In the genomic region with DNA sequence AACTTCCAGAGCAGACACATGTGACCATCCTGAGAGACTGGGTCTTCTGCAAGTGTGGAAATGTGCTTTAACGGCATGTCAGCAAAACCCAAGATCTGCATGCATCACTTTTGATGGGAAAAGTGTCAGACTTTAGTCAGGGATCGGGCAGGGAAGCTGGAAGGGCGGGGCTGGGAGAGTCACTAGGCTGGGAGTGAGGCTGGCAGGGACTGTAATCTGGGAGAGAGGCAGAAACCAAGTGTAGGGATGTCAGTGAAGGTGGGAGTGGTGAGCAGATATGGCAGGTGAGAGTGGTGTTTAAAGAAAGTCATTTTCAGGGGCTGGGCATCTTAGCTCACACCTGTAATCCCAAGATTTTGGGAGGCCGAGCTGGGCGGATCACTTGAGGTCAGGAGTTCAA, we compare ENCODE assay signal across 21 cellular contexts. TPM values are rescaled to one million over a fixed set of nuclear protein-coding genes. Genes with fewer than 3 reads are reported as not detected.
"Had no signal": no experiment of that assay in that cellular context is flagged by ENCODE, and none has a peak within 500 bp of the region (broad histone marks: within the 10 kb centered on the region; RNA-seq: fewer than 3 reads in every experiment).

No MANE protein-coding gene starts in this region.

- H3K4me3 ChIP-seq: gastrocnemius medialis, heart left ventricle, lower lobe of right lung, neural progenitor cell, stomach, testis, upper lobe of right lung had no signal

- ATAC-seq: activated T-cell treated with anti-CD3 and anti-CD28 coated beads, Interleukin-2, amount 50 U/mL, for 72 hours; effector memory CD8-positive, alpha-beta T cell; gastrocnemius medialis; heart left ventricle; lower lobe of right lung; upper lobe of right lung had no signal

- H3K36me3 Mint-ChIP-seq: naive B cell, neural progenitor cell had no signal

- H3K4me1 ChIP-seq: gastrocnemius medialis, neural progenitor cell, parathyroid adenoma, stomach, testis had no signal

- DNase-seq: activated CD4-positive, alpha-beta T cell treated with anti-CD3 and anti-CD28 coated beads, Interleukin-2, amount 10 ng/mL, durations not matched to agents 7 days and 5 days; activated CD8-positive, alpha-beta memory T cell treated with anti-CD3 and anti-CD28 coated beads, Interleukin-2, amount 50 U/mL, for 48 hours; activated T-cell treated with anti-CD3 and anti-CD28 coated beads, Interleukin-2, amount 50 U/mL, for 72 hours; anterior cingulate cortex; brain microvascular endothelial cell; dermis blood vessel endothelial cell; effector memory CD8-positive, alpha-beta T cell; gastrocnemius medialis; heart left ventricle; lower lobe of right lung; midbrain; naive B cell; stimulated activated CD4-positive, alpha-beta T cell treated with anti-CD3 and anti-CD28 coated beads, Interleukin-12 subunit alpha, Interleukin-12 subunit beta, amount 100 ng/mL, for 4 hours; stimulated activated CD4-positive, alpha-beta T cell treated with anti-CD3 and anti-CD28 coated beads, Interleukin-2, amount 100 ng/mL, for 24 hours; stomach; testis; upper lobe of right lung had no signal

- H3K27ac Mint-ChIP-seq: activated CD4-positive, alpha-beta T cell treated with anti-CD3 and anti-CD28 coated beads, Interleukin-2, amount 10 ng/mL, durations not matched to agents 7 days and 5 days; activated T-cell treated with anti-CD3 and anti-CD28 coated beads, Interleukin-2, amount 50 U/mL, for 72 hours; effector memory CD8-positive, alpha-beta T cell; neural progenitor cell had no signal

- H3K9me3 Mint-ChIP-seq: activated CD4-positive, alpha-beta T cell treated with anti-CD3 and anti-CD28 coated beads, Interleukin-2, amount 10 ng/mL, durations not matched to agents 7 days and 5 days; activated T-cell treated with anti-CD3 and anti-CD28 coated beads, Interleukin-2, amount 50 U/mL, for 72 hours; effector memory CD8-positive, alpha-beta T cell; neural progenitor cell had no signal

- H3K4me2 ChIP-seq: neural progenitor cell had no signal

- H3K9ac ChIP-seq: neural progenitor cell, parathyroid adenoma had no signal

- H3K27ac ChIP-seq: gastrocnemius medialis, heart left ventricle, lower lobe of right lung, neural progenitor cell, parathyroid adenoma, stomach, testis, upper lobe of right lung had no signal

- H3K9me3 ChIP-seq: gastrocnemius medialis, heart left ventricle, lower lobe of right lung, stomach, testis, upper lobe of right lung had no signal

- H3K4me1 Mint-ChIP-seq: activated CD4-positive, alpha-beta T cell treated with anti-CD3 and anti-CD28 coated beads, Interleukin-2, amount 10 ng/mL, durations not matched to agents 7 days and 5 days; naive B cell had no signal

- H3K4me3 Mint-ChIP-seq: activated CD4-positive, alpha-beta T cell treated with anti-CD3 and anti-CD28 coated beads, Interleukin-2, amount 10 ng/mL, durations not matched to agents 7 days and 5 days; activated T-cell treated with anti-CD3 and anti-CD28 coated beads, Interleukin-2, amount 50 U/mL, for 72 hours; effector memory CD8-positive, alpha-beta T cell; naive B cell; neural progenitor cell had no signal

- H3K27me3 ChIP-seq: brain microvascular endothelial cell, gastrocnemius medialis, heart left ventricle, neural progenitor cell, testis, upper lobe of right lung had no signal

- H3K36me3 ChIP-seq: brain microvascular endothelial cell, gastrocnemius medialis, heart left ventricle, lower lobe of right lung, neural progenitor cell, stomach, upper lobe of right lung had no signal

- H2AFZ ChIP-seq: neural progenitor cell, parathyroid adenoma had no signal

RNA-seq across cellular contexts. Expression of a gene that starts 11.3 kb away (rescaled TPM):
- total RNA-seq: activated CD4-positive, alpha-beta T cell treated with anti-CD3 and anti-CD28 coated beads, Interleukin-2, amount 10 ng/mL, durations not matched to agents 7 days and 5 days; activated T-cell treated with anti-CD3 and anti-CD28 coated beads, Interleukin-2, amount 50 U/mL, for 72 hours; cerebellum; T-helper 2 cell treated with Interferon-gamma antibody and Interleukin-4, amounts not matched to agents 100 ng/mL and 5 ng/mL, for 36 hours had no signal

RNA-seq across cellular contexts. Expression of a gene that starts 47.8 kb away (rescaled TPM):
- total RNA-seq: activated CD4-positive, alpha-beta T cell treated with anti-CD3 and anti-CD28 coated beads, Interleukin-2, amount 10 ng/mL, durations not matched to agents 7 days and 5 days; activated T-cell treated with anti-CD3 and anti-CD28 coated beads, Interleukin-2, amount 50 U/mL, for 72 hours; dermis blood vessel endothelial cell; stomach; T-helper 2 cell treated with Interferon-gamma antibody and Interleukin-4, amounts not matched to agents 100 ng/mL and 5 ng/mL, for 36 hours had no signal
